Comparison of ENCODE assay signal across 23 cellular contexts in the genomic region with DNA sequence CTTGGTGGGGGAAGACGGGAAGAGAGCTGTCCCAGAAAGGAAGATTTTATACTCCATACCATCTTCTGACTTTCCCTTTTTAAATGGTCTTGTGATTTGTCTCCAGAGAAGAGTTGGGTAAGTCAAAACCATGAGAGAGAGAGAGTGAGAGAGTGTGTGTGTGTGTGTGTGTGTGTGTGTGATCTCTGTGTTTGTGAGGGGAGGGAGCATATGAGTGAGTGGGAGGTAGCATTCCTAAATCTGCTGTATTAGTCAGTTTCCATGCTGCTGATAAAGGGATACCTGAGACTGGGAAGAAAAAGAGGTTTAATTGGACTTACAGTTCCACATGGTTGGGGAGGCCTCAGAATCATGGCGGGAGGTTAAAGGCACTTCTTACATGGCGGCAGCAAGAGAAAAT.
"Had no signal": no experiment of that assay in that cellular context is flagged by ENCODE, and none has a peak within 500 bp of the region (broad histone marks: within the 10 kb centered on the region; RNA-seq: fewer than 3 reads in every experiment).

No MANE protein-coding gene starts in this region.

- H3K9me3 ChIP-seq: lower lobe of right lung, suprapubic skin, vagina had no signal

- DNase-seq: activated CD4-positive, alpha-beta T cell treated with anti-CD3 and anti-CD28 coated beads for 48 hours; activated CD4-positive, CD25-positive, alpha-beta regulatory T cell; activated CD8-positive, alpha-beta T cell treated with anti-CD3 and anti-CD28 coated beads for 36 hours; activated naive CD4-positive, alpha-beta T cell; activated naive CD8-positive, alpha-beta T cell treated with anti-CD3 and anti-CD28 coated beads for 36 hours; activated T-cell treated with anti-CD3 and anti-CD28 coated beads, Interleukin-2, amount 50 U/mL, for 1 hour; anterior cingulate cortex; brain microvascular endothelial cell; cerebellar nuclear complex; effector CD8-positive, alpha-beta T cell; lower lobe of right lung; posterior cingulate gyrus; stimulated activated naive CD8-positive, alpha-beta T cell treated with anti-CD3 and anti-CD28 coated beads, Interleukin-15, Interleukin-2, amounts not matched to agents 100 U/mL and 50 U/mL, for 24 hours; T-cell; trophoblast cell had no signal

- H3K36me3 Mint-ChIP-seq: activated naive CD8-positive, alpha-beta T cell treated with anti-CD3 and anti-CD28 coated beads for 36 hours; mesothelial cell of epicardium; natural killer cell treated with Interleukin-12 subunit alpha and Interleukin-12 subunit beta and Interleukin-15 and Interleukin-18, amount 100 ng/mL, for 72 hours; T-cell had no signal

- H3K4me1 Mint-ChIP-seq: activated naive CD8-positive, alpha-beta T cell treated with anti-CD3 and anti-CD28 coated beads for 36 hours; activated T-helper 17 cell treated with anti-CD3 and anti-CD28 coated beads, Interleukin-2, amount 50 U/mL, for 72 hours; T-cell had no signal

- H3K4me3 ChIP-seq: lower lobe of right lung, skin epidermis, suprapubic skin, vagina had no signal

- H3K27me3 ChIP-seq: brain microvascular endothelial cell, suprapubic skin, vagina had no signal

- ATAC-seq: activated CD8-positive, alpha-beta T cell treated with anti-CD3 and anti-CD28 coated beads for 36 hours; activated T-helper 17 cell treated with anti-CD3 and anti-CD28 coated beads, Interleukin-2, amount 50 U/mL, for 72 hours; lower lobe of right lung; natural killer cell treated with Interleukin-12 subunit alpha and Interleukin-12 subunit beta and Interleukin-15 and Interleukin-18, amount 100 ng/mL, for 72 hours; SK-N-SH treated with all-trans-retinoic acid at 6 μM for 48 hours; stimulated activated naive CD8-positive, alpha-beta T cell treated with anti-CD3 and anti-CD28 coated beads, Interleukin-15, Interleukin-2, amounts not matched to agents 100 U/mL and 50 U/mL, for 24 hours; T-cell had no signal

- H3K27me3 Mint-ChIP-seq: dendritic cell treated with granulocyte-macrophage colony-stimulating factor and Interleukin-4, amounts not matched to agents 40 ng/mL and 50 ng/mL, for 4 days had no signal

- H3K27ac ChIP-seq: brain microvascular endothelial cell, lower lobe of right lung, skin epidermis, suprapubic skin, vagina had no signal

- H3K4me1 ChIP-seq: lower lobe of right lung, suprapubic skin, vagina had no signal

- H3K36me3 ChIP-seq: brain microvascular endothelial cell, lower lobe of right lung, suprapubic skin, vagina had no signal

- H3K27ac Mint-ChIP-seq: activated CD8-positive, alpha-beta T cell treated with anti-CD3 and anti-CD28 coated beads for 36 hours; activated naive CD8-positive, alpha-beta T cell treated with anti-CD3 and anti-CD28 coated beads for 36 hours; activated T-helper 17 cell treated with anti-CD3 and anti-CD28 coated beads, Interleukin-2, amount 50 U/mL, for 72 hours; dendritic cell treated with granulocyte-macrophage colony-stimulating factor and Interleukin-4, amounts not matched to agents 40 ng/mL and 50 ng/mL, for 4 days; natural killer cell treated with Interleukin-12 subunit alpha and Interleukin-12 subunit beta and Interleukin-15 and Interleukin-18, amount 100 ng/mL, for 72 hours; T-cell had no signal

- H3K9me3 Mint-ChIP-seq: activated CD8-positive, alpha-beta T cell treated with anti-CD3 and anti-CD28 coated beads for 36 hours; activated naive CD8-positive, alpha-beta T cell treated with anti-CD3 and anti-CD28 coated beads for 36 hours; activated T-helper 17 cell treated with anti-CD3 and anti-CD28 coated beads, Interleukin-2, amount 50 U/mL, for 72 hours; dendritic cell treated with granulocyte-macrophage colony-stimulating factor and Interleukin-4, amounts not matched to agents 40 ng/mL and 50 ng/mL, for 4 days; natural killer cell treated with Interleukin-12 subunit alpha and Interleukin-12 subunit beta and Interleukin-15 and Interleukin-18, amount 100 ng/mL, for 72 hours had no signal

- H3K4me3 Mint-ChIP-seq: activated CD8-positive, alpha-beta T cell treated with anti-CD3 and anti-CD28 coated beads for 36 hours; activated naive CD8-positive, alpha-beta T cell treated with anti-CD3 and anti-CD28 coated beads for 36 hours; activated T-helper 17 cell treated with anti-CD3 and anti-CD28 coated beads, Interleukin-2, amount 50 U/mL, for 72 hours; dendritic cell treated with granulocyte-macrophage colony-stimulating factor and Interleukin-4, amounts not matched to agents 40 ng/mL and 50 ng/mL, for 4 days; mesothelial cell of epicardium; natural killer cell treated with Interleukin-12 subunit alpha and Interleukin-12 subunit beta and Interleukin-15 and Interleukin-18, amount 100 ng/mL, for 72 hours; T-cell had no signal
